ENCODE assay signal across 9 cellular contexts in the genomic region with DNA sequence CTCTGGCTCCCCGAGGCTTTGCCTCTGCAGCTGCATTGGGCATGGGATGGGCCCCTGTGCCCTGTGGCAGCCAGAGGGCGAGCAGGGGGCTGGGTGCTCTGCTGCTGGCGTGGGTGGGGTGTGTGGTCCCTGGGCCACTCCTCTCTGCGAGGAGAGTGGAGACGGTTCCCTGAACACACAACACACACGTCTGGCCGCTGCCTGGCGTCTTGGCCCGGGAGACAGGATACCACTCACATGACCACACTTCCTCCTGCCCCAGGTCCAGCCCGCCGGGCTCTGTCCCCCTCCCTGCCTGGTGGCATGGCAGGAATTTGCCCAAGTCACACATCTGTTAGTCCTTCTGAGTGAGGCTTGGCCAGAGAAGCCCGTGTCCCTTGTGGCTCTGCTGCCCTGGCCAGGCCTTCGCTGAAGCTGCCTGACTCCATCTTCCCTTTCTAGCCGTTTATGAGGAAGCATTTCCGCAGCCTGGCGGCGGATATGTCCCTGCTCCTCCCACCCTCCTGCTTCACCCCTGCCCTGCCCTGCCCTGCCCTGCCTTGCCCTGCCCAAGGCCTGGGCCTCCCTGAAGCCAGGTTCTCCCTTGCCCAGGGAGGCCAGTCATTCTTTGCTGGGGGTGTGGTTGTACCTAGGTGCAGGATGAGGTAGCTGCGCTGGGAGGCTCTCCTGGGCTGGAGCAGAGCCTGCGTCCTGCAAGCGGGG. TPM values are rescaled to one million over a fixed set of nuclear protein-coding genes. Genes with fewer than 3 reads are reported as not detected.
DNase-seq lines count a peak whose midpoint lies in the region; ATAC-seq and TF ChIP-seq lines count a peak whose summit lies in the region.
"Had no signal": no experiment of that assay in that cellular context is flagged by ENCODE, and none has a peak within 500 bp of the region (broad histone marks: within the 10 kb centered on the region; RNA-seq: fewer than 3 reads in every experiment).

No MANE protein-coding gene starts in this region.

- H3K36me3 Mint-ChIP-seq in T-helper 17 cell (ENCODE audit: low read depth) (peaks cover 2% of the 10 kb centered on the region), neural crest cell (ENCODE audit: low read depth) (no peaks in the 10 kb centered on the region)

- H3K4me3 ChIP-seq in fibroblast of villous mesenchyme (ENCODE audit: low read depth, low read length): peak overlapping the region; percentile 95
- H3K4me3 ChIP-seq: SK-N-MC had no signal

- no peaks in the 10 kb centered on the region for H3K9me3 Mint-ChIP-seq in neural crest cell

- H3K9me3 ChIP-seq in T-helper 17 cell (ENCODE audit: control insufficient read depth, low read length, poor library complexity, severe bottlenecking): no peaks in the 10 kb centered on the region

- H3K4me3 Mint-ChIP-seq in T-helper 17 cell (peak overlapping the region; percentile 80), neural crest cell (peak overlapping the region; percentile 88)

- DNase-seq in GM04503 (ENCODE audit: low read depth) (peak; percentile 91), T-helper 17 cell (no peak), fibroblast of villous mesenchyme (ENCODE audit: low read depth) (peak; percentile 74), neural crest cell (ENCODE audit: low read depth, low spot score) (no peak), NCI-H2081 (lab: John Stamatoyannopoulos, UW) (no peak)
- DNase-seq in stimulated activated CD8-positive, alpha-beta memory T cell treated with anti-CD3 and anti-CD28 coated beads, Interleukin-4, amount 100 ng/mL, for 48 hours: no peak
- no peak for DNase-seq in effector CD4-positive, alpha-beta T cell

- H3K27ac Mint-ChIP-seq in T-helper 17 cell: peak overlapping the region; percentile 56
- H3K27ac Mint-ChIP-seq in neural crest cell (ENCODE audit: unreplicated experiment): no peak overlapping the region

- H3K4me1 Mint-ChIP-seq in T-helper 17 cell (peaks cover 26% of the 10 kb centered on the region), neural crest cell (peaks cover 23% of the 10 kb centered on the region)

- ATAC-seq in T-helper 17 cell (no peak), HG02840 (IDR thresholded peaks at IDR 0.05; ENCODE audit: low FRiP score, unreplicated experiment) (no peak)

- TF ChIP-seq CTCF in fibroblast of villous mesenchyme (IDR thresholded peaks at IDR 0.05; ENCODE audit: insufficient read depth, low read depth, low read length): no peak
- no peak for TF ChIP-seq CTCF in neural crest cell (conservative IDR thresholded peaks at IDR 0.05)

- H3K27me3 Mint-ChIP-seq in T-helper 17 cell (no peaks in the 10 kb centered on the region), neural crest cell (ENCODE audit: low read depth) (no peaks in the 10 kb centered on the region)

RNA-seq across cellular contexts. Expression of gene BRI3, which starts 3.0 kb away (rescaled TPM):
- total RNA-seq in T-helper 17 cell (10 to 100 TPM; 67.1 to 77.1 TPM), fibroblast of villous mesenchyme (59.6 and 68.6 TPM in 2 replicates), neural crest cell (112 and 119 TPM in 2 replicates)

RNA-seq across cellular contexts. Expression of gene TECPR1, which starts 32.5 kb away (rescaled TPM):
- total RNA-seq in T-helper 17 cell (100 to 1,000 TPM in 1 of 2 donors, 10 to 100 TPM in 1; 76.5 to 100 TPM), fibroblast of villous mesenchyme (21.6 and 26.1 TPM in 2 replicates), neural crest cell (30.3 and 35.2 TPM in 2 replicates)

Comparison
In these comparisons a context has a peak if more than half of its experiments do, and no peak if none do; other contexts are left out.
1. DNase-seq: peak in GM04503 (single experiment) and fibroblast of villous mesenchyme (single experiment); none in T-helper 17 cell (0 of 3), neural crest cell (single experiment), NCI-H2081 (0 of 2), stimulated activated CD8-positive, alpha-beta memory T cell treated with anti-CD3 and anti-CD28 coated beads, Interleukin-4, amount 100 ng/mL, for 48 hours (single experiment) and effector CD4-positive, alpha-beta T cell (single experiment).